Comparison of ENCODE assay signal across 8 cellular contexts in the genomic region with DNA sequence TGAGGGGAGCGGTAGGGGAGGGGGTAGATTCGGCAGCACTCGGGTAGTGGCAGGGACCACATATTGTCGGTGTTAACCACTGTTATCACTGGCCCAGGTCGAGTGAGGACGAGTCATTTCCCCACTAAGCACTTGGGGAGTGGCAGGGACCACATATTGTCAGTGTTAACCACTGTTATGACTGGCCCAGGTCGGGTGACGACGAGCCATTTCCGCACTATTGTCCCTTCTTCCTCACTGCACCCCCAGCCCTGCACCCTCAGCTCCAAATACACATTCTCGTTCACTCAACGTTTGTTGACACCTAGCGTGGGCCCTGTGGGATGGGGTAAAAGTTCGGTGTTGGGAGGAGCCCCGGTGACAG. TPM values are rescaled to one million over a fixed set of nuclear protein-coding genes. Genes with fewer than 3 reads are reported as not detected.
A peak's percentile ranks its signal among the peaks of the same experiment; 100 is the strongest.
DNase-seq lines count a peak whose midpoint lies in the region; ATAC-seq, FAIRE-seq and TF ChIP-seq lines count a peak whose summit lies in the region.

No MANE protein-coding gene starts in this region.

- intact Hi-C loops in activated CD4-positive, alpha-beta T cell treated with anti-CD3 and anti-CD28 coated beads, Interleukin-2, amount 10 ng/mL, durations not matched to agents 24 days and 14 days (cut with micrococcal nuclease): loop anchor here (1.0 kb wide), 1 partner anchor 105 kb away; a partner anchor contains a TSS
- intact Hi-C loops in testis (cut with DNase I; ENCODE audit: low total_unique reads): no loop called here

- no peak for FAIRE-seq in GM19239 (lab: Jason Lieb, UNC)

- peaks cover 8% of the 10 kb centered on the region for H3K27me3 Mint-ChIP-seq in activated CD4-positive, alpha-beta T cell treated with anti-CD3 and anti-CD28 coated beads, Interleukin-2, amount 10 ng/mL, durations not matched to agents 24 days and 14 days

- peak; percentile 53 for ATAC-seq in HG03439 (IDR thresholded peaks at IDR 0.05; ENCODE audit: unreplicated experiment)

- no peak for TF ChIP-seq RAD21 in neural cell (conservative IDR thresholded peaks at IDR 0.05)

- DNase-seq in GM19239 (ENCODE audit: insufficient read length, low spot score) (peak; percentile 21), testis (peak; percentile 34), NCI-H510A treated with DMSO at 0.1 percent for 48 hours (lab: John Stamatoyannopoulos, UW) (no peak)
- DNase-seq in activated CD4-positive, alpha-beta T cell treated with anti-CD3 and anti-CD28 coated beads, Interleukin-2, amount 10 ng/mL, durations not matched to agents 24 days and 14 days: peak; percentile 87
- peak; percentile 48 for DNase-seq in effector CD8-positive, alpha-beta T cell (lab: John Stamatoyannopoulos, UW)

- H3K9me3 ChIP-seq in neural cell (ENCODE audit: low read length): no peaks in the 10 kb centered on the region
- no peaks in the 10 kb centered on the region for H3K9me3 ChIP-seq in testis

- no peaks in the 10 kb centered on the region for H3K9me3 Mint-ChIP-seq in activated CD4-positive, alpha-beta T cell treated with anti-CD3 and anti-CD28 coated beads, Interleukin-2, amount 10 ng/mL, durations not matched to agents 24 days and 14 days

- H3K4me3 ChIP-seq in neural cell (ENCODE audit: low read length) (peak overlapping the region; percentile 94), testis (peak overlapping the region; percentile 95)

- peaks cover 7% of the 10 kb centered on the region for H3K36me3 Mint-ChIP-seq in activated CD4-positive, alpha-beta T cell treated with anti-CD3 and anti-CD28 coated beads, Interleukin-2, amount 10 ng/mL, durations not matched to agents 24 days and 14 days (ENCODE audit: low read depth)

- H3F3A ChIP-seq in neural cell (ENCODE audit: insufficient read depth, low read length, poor library complexity, severe bottlenecking): no peaks in the 10 kb centered on the region

- TF ChIP-seq EP300 in neural cell (conservative IDR thresholded peaks at IDR 0.05; ENCODE audit: poor library complexity, severe bottlenecking): no peak

- no peak for TF ChIP-seq POLR2A in testis (IDR thresholded peaks at IDR 0.05)

- H3K27ac ChIP-seq in 22Rv1 (peak overlapping the region; percentile 55), neural cell (ENCODE audit: low read length) (peak overlapping the region; percentile 54), testis (peak overlapping the region; percentile 95 to 98)

- WGBS in testis, 2 donors: 18 to 26% methylated on average over 15 of the region's 15 CpGs

- H3K4me3 Mint-ChIP-seq in activated CD4-positive, alpha-beta T cell treated with anti-CD3 and anti-CD28 coated beads, Interleukin-2, amount 10 ng/mL, durations not matched to agents 24 days and 14 days: peak overlapping the region; percentile 96

- H3K27ac Mint-ChIP-seq in activated CD4-positive, alpha-beta T cell treated with anti-CD3 and anti-CD28 coated beads, Interleukin-2, amount 10 ng/mL, durations not matched to agents 24 days and 14 days: peak overlapping the region; percentile 95

- H3K27me3 ChIP-seq in neural cell (ENCODE audit: insufficient read depth, low read depth, low read length): no peaks in the 10 kb centered on the region
- no peaks in the 10 kb centered on the region for H3K27me3 ChIP-seq in testis

- H3K4me2 ChIP-seq in neural cell (ENCODE audit: low read length): peak overlapping the region; percentile 49

- no peaks in the 10 kb centered on the region for H4K20me1 ChIP-seq in neural cell (ENCODE audit: insufficient read depth)

- H3K79me2 ChIP-seq in neural cell (replicated peaks; ENCODE audit: insufficient read depth, low read length): no peaks in the 10 kb centered on the region

- H3K4me1 ChIP-seq in testis: peaks cover 14% of the 10 kb centered on the region

- H3K4me1 Mint-ChIP-seq in activated CD4-positive, alpha-beta T cell treated with anti-CD3 and anti-CD28 coated beads, Interleukin-2, amount 10 ng/mL, durations not matched to agents 24 days and 14 days: peaks cover 26% of the 10 kb centered on the region

- TF ChIP-seq CTCF in 22Rv1 (IDR thresholded peaks at IDR 0.05) (no peak), neural cell (IDR thresholded peaks at IDR 0.05; ENCODE audit: poor library complexity, severe bottlenecking) (no peak), testis (IDR thresholded peaks at IDR 0.05) (no peak)

- peak overlapping the region; percentile 83 for H3K9ac ChIP-seq in neural cell (ENCODE audit: low read length)

- H2AFZ ChIP-seq in neural cell (ENCODE audit: low read depth, low read length): peak overlapping the region; percentile 90

- H3K36me3 ChIP-seq in neural cell (ENCODE audit: insufficient read depth, low read length): no peaks in the 10 kb centered on the region
- no peaks in the 10 kb centered on the region for H3K36me3 ChIP-seq in testis (ENCODE audit: low read depth, missing control alignments)

- H3K9me2 ChIP-seq in neural cell (ENCODE audit: insufficient read depth, low read length): no peaks in the 10 kb centered on the region

TF ChIP-seq in neural cell, 6 proteins besides CTCF, POLR2A, EP300 and RAD21:
- TF ChIP-seq EZH2 (IDR thresholded peaks at IDR 0.05; ENCODE audit: borderline replicate concordance, insufficient read depth, low read length, poor library complexity, severe bottlenecking): no peak
- TF ChIP-seq, protein P1, sequence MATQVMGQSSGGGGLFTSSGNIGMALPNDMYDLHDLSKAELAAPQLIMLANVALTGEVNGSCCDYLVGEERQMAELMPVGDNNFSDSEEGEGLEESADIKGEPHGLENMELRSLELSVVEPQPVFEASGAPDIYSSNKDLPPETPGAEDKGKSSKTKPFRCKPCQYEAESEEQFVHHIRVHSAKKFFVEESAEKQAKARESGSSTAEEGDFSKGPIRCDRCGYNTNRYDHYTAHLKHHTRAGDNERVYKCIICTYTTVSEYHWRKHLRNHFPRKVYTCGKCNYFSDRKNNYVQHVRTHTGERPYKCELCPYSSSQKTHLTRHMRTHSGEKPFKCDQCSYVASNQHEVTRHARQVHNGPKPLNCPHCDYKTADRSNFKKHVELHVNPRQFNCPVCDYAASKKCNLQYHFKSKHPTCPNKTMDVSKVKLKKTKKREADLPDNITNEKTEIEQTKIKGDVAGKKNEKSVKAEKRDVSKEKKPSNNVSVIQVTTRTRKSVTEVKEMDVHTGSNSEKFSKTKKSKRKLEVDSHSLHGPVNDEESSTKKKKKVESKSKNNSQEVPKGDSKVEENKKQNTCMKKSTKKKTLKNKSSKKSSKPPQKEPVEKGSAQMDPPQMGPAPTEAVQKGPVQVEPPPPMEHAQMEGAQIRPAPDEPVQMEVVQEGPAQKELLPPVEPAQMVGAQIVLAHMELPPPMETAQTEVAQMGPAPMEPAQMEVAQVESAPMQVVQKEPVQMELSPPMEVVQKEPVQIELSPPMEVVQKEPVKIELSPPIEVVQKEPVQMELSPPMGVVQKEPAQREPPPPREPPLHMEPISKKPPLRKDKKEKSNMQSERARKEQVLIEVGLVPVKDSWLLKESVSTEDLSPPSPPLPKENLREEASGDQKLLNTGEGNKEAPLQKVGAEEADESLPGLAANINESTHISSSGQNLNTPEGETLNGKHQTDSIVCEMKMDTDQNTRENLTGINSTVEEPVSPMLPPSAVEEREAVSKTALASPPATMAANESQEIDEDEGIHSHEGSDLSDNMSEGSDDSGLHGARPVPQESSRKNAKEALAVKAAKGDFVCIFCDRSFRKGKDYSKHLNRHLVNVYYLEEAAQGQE (IDR thresholded peaks at IDR 0.05; ENCODE audit: borderline replicate concordance): no peak
TF ChIP-seq in neural cell: peak in this region for 0.

RNA-seq across cellular contexts. Expression of a gene that starts 0.5 kb away (rescaled TPM):
- total RNA-seq in activated CD4-positive, alpha-beta T cell treated with anti-CD3 and anti-CD28 coated beads, Interleukin-2, amount 10 ng/mL, durations not matched to agents 24 days and 14 days: 15.6 and 15.7 TPM in 2 replicates
- 25.9 and 28.5 TPM in 2 replicates for polyA plus RNA-seq in neural cell
- 35.0 and 36.5 TPM in 2 replicates for polyA minus RNA-seq in neural cell
- 10 to 100 TPM; 28.1 to 39.2 TPM for total RNA-seq in testis
- 30.5 TPM for polyA plus RNA-seq in testis (ENCODE audit: insufficient read depth, low read depth, low replicate concordance)

RNA-seq across cellular contexts. Expression of a gene that starts 35.5 kb away (rescaled TPM):
- 36.0 and 41.6 TPM in 2 replicates for total RNA-seq in activated CD4-positive, alpha-beta T cell treated with anti-CD3 and anti-CD28 coated beads, Interleukin-2, amount 10 ng/mL, durations not matched to agents 24 days and 14 days
- polyA plus RNA-seq in neural cell (42.0 and 44.1 TPM in 2 replicates), testis (ENCODE audit: insufficient read depth, low read depth, low replicate concordance) (51.0 TPM)
- polyA minus RNA-seq in neural cell: 92.0 and 101 TPM in 2 replicates
- 100 to 1,000 TPM in 1 of 2 donors, 10 to 100 TPM in 1; 84.0 to 111 TPM for total RNA-seq in testis

RNA-seq across cellular contexts. Expression of a gene that starts 43.1 kb away (rescaled TPM):
- total RNA-seq in activated CD4-positive, alpha-beta T cell treated with anti-CD3 and anti-CD28 coated beads, Interleukin-2, amount 10 ng/mL, durations not matched to agents 24 days and 14 days: not detected in 2 replicates
- polyA plus RNA-seq in neural cell (not detected in 2 replicates), testis (ENCODE audit: insufficient read depth, low read depth, low replicate concordance) (not detected)
- polyA minus RNA-seq in neural cell: not detected in 2 replicates
- under 1 TPM in 1 of 2 donors, not detected in 1; 0.12 TPM for total RNA-seq in testis
